16 cellular contexts compared by ENCODE assay signal in genomic region chr4:82715731-82716617, GRCh38.
DNase-seq lines count a peak whose midpoint lies in the region; ATAC-seq and TF ChIP-seq lines count a peak whose summit lies in the region.
"Had no signal": no experiment of that assay in that cellular context is flagged by ENCODE, and none has a peak within 500 bp of the region (broad histone marks: within the 10 kb centered on the region; RNA-seq: fewer than 3 reads in every experiment).

No MANE protein-coding gene starts in this region.

- TF ChIP-seq POLR2A in body of pancreas (IDR thresholded peaks at IDR 0.05), result no peak
- TF ChIP-seq POLR2A in upper lobe of left lung (IDR thresholded peaks at IDR 0.05), result no peak

- H3K27ac ChIP-seq in mammary epithelial cell (ENCODE audit: insufficient read depth, low read depth, low read length) (peak overlapping the region; percentile 19), body of pancreas (peak overlapping the region; percentile 2 to 68 (median 54)), upper lobe of left lung (peak overlapping the region in 2 of 4 donors; percentile 1 to 28)
- H3K27ac ChIP-seq: PC-9 had no signal

- H3K4me3 Mint-ChIP-seq in MCF 10A (ENCODE audit: unreplicated experiment), result no peak overlapping the region
- no peak overlapping the region for H3K4me3 Mint-ChIP-seq in activated naive CD8-positive, alpha-beta T cell treated with anti-CD3 and anti-CD28 coated beads for 36 hours
- H3K4me3 Mint-ChIP-seq in nephron progenitor cell, result no peak overlapping the region
- no peak overlapping the region for H3K4me3 Mint-ChIP-seq in activated CD4-positive, alpha-beta T cell treated with anti-CD3 and anti-CD28 coated beads for 36 hours
- H3K4me3 Mint-ChIP-seq: activated CD8-positive, alpha-beta T cell treated with anti-CD3 and anti-CD28 coated beads, Interleukin-2, amount 10 ng/mL, durations not matched to agents 7 days and 5 days; activated naive CD8-positive, alpha-beta T cell treated with anti-CD3 and anti-CD28 coated beads, Interleukin-2, amount 10 ng/mL, durations not matched to agents 7 days and 5 days; effector memory CD8-positive, alpha-beta T cell; neural crest cell; stimulated activated memory B cell treated with anti-CD40 and anti-IgM and Interleukin-4, amounts not matched to agents 10 μg/mL and 1 μg/mL and 100 μg/mL, for 72 hours had no signal

- no peaks in the 10 kb centered on the region for H4K20me1 ChIP-seq in mammary epithelial cell (ENCODE audit: insufficient read depth, low read length)

- ATAC-seq in body of pancreas (peak; percentile 51), upper lobe of left lung (ENCODE audit: low FRiP score in 2 of 2) (peak; percentile 38 to 76)
- ATAC-seq in activated CD4-positive, alpha-beta T cell treated with anti-CD3 and anti-CD28 coated beads for 36 hours, result no peak
- ATAC-seq: activated CD8-positive, alpha-beta T cell treated with anti-CD3 and anti-CD28 coated beads, Interleukin-2, amount 10 ng/mL, durations not matched to agents 7 days and 5 days; effector memory CD8-positive, alpha-beta T cell; stimulated activated memory B cell treated with anti-CD40 and anti-IgM and Interleukin-4, amounts not matched to agents 10 μg/mL and 1 μg/mL and 100 μg/mL, for 72 hours had no signal

- intact Hi-C loops in mammary epithelial cell (cut with micrococcal nuclease), result no loop called here
- intact Hi-C loops in MCF 10A (cut with micrococcal nuclease), result no loop called here
- intact Hi-C loops in body of pancreas (cut with DNase I), result no loop called here
- intact Hi-C loops in activated CD4-positive, alpha-beta T cell treated with anti-CD3 and anti-CD28 coated beads for 36 hours (cut with DNase I, micrococcal nuclease), result no loop called here

- no peaks in the 10 kb centered on the region for H3K4me1 Mint-ChIP-seq in MCF 10A (ENCODE audit: insufficient read depth, unreplicated experiment)
- H3K4me1 Mint-ChIP-seq in activated naive CD8-positive, alpha-beta T cell treated with anti-CD3 and anti-CD28 coated beads for 36 hours, result no peaks in the 10 kb centered on the region
- H3K4me1 Mint-ChIP-seq in nephron progenitor cell, result peaks cover 10% of the 10 kb centered on the region
- no peaks in the 10 kb centered on the region for H3K4me1 Mint-ChIP-seq in activated CD4-positive, alpha-beta T cell treated with anti-CD3 and anti-CD28 coated beads for 36 hours
- H3K4me1 Mint-ChIP-seq: activated naive CD8-positive, alpha-beta T cell treated with anti-CD3 and anti-CD28 coated beads, Interleukin-2, amount 10 ng/mL, durations not matched to agents 7 days and 5 days; stimulated activated memory B cell treated with anti-CD40 and anti-IgM and Interleukin-4, amounts not matched to agents 10 μg/mL and 1 μg/mL and 100 μg/mL, for 72 hours had no signal

- dilution Hi-C loops in mammary epithelial cell (cut with HindIII; ENCODE audit: low sequenced_read_pairs), result no loop called here

- no peaks in the 10 kb centered on the region for H3K27me3 ChIP-seq in mammary epithelial cell (ENCODE audit: insufficient read depth, low read length)
- H3K27me3 ChIP-seq in body of pancreas, result no peaks in the 10 kb centered on the region
- no peaks in the 10 kb centered on the region for H3K27me3 ChIP-seq in upper lobe of left lung

- H3K4me1 ChIP-seq in mammary epithelial cell (ENCODE audit: insufficient read depth, low read length), result peaks cover 8% of the 10 kb centered on the region
- peaks cover 39% of the 10 kb centered on the region for H3K4me1 ChIP-seq in body of pancreas
- peaks cover 4 to 20% (median 11%) of the 10 kb centered on the region in 4 donors for H3K4me1 ChIP-seq in upper lobe of left lung

- H2AFZ ChIP-seq in mammary epithelial cell (ENCODE audit: low read depth, low read length), result no peak overlapping the region
- H2AFZ ChIP-seq: PC-9 had no signal

- H3K27ac Mint-ChIP-seq in MCF 10A (ENCODE audit: low read depth, unreplicated experiment), result no peak overlapping the region
- no peak overlapping the region for H3K27ac Mint-ChIP-seq in activated naive CD8-positive, alpha-beta T cell treated with anti-CD3 and anti-CD28 coated beads for 36 hours
- no peak overlapping the region for H3K27ac Mint-ChIP-seq in nephron progenitor cell
- no peak overlapping the region for H3K27ac Mint-ChIP-seq in activated CD4-positive, alpha-beta T cell treated with anti-CD3 and anti-CD28 coated beads for 36 hours
- H3K27ac Mint-ChIP-seq: activated CD8-positive, alpha-beta T cell treated with anti-CD3 and anti-CD28 coated beads, Interleukin-2, amount 10 ng/mL, durations not matched to agents 7 days and 5 days; activated naive CD8-positive, alpha-beta T cell treated with anti-CD3 and anti-CD28 coated beads, Interleukin-2, amount 10 ng/mL, durations not matched to agents 7 days and 5 days; stimulated activated memory B cell treated with anti-CD40 and anti-IgM and Interleukin-4, amounts not matched to agents 10 μg/mL and 1 μg/mL and 100 μg/mL, for 72 hours had no signal

- POLR2A ChIA-PET in MCF 10A (lab: Yijun Ruan, JAX), result interaction anchor here (0.6 to 1.1 kb wide), 4 partner anchors 9 to 539 kb away, joined by 3 to 4 read pairs (median 3); no protein-coding TSS in a partner anchor
- POLR2A ChIA-PET in activated CD4-positive, alpha-beta T cell treated with anti-CD3 and anti-CD28 coated beads for 36 hours (lab: Charles Lee), result no interaction called here

- BruUV-seq in mammary epithelial cell (replicated peaks; lab: Mats Ljungman, UMichigan), result no TSS peak
- no TSS peak for BruUV-seq in MCF 10A (replicated peaks; lab: Mats Ljungman, UMichigan)

- DNase-seq in mammary epithelial cell (peak; percentile 82), MCF 10A (ENCODE audit: unreplicated experiment) (no peak), body of pancreas (no peak), kidney tubule cell (ENCODE audit: low spot score) (peak; percentile 61), upper lobe of left lung (no peak), nephron progenitor cell (no peak)
- DNase-seq in activated naive CD8-positive, alpha-beta T cell treated with anti-CD3 and anti-CD28 coated beads for 36 hours, result no peak
- no peak for DNase-seq in activated CD4-positive, alpha-beta T cell treated with anti-CD3 and anti-CD28 coated beads for 36 hours
- DNase-seq: activated CD8-positive, alpha-beta T cell treated with anti-CD3 and anti-CD28 coated beads, Interleukin-2, amount 10 ng/mL, durations not matched to agents 7 days and 5 days; activated naive CD8-positive, alpha-beta T cell treated with anti-CD3 and anti-CD28 coated beads, Interleukin-2, amount 10 ng/mL, durations not matched to agents 7 days and 5 days; effector memory CD8-positive, alpha-beta T cell; GDM1; NCI-H2029 treated with DMSO at 0.1 percent for 48 hours had no signal

- WGBS in mammary epithelial cell (ENCODE audit: low coverage, missing lambda C conversion rate), result 86% methylated on average over 11 of the region's 12 CpGs
- WGBS in body of pancreas, 2 donors, result 47 to 48% methylated on average over 12 of the region's 12 CpGs
- 54 to 55% methylated on average over 12 of the region's 12 CpGs for WGBS in upper lobe of left lung, 2 donors

- TF ChIP-seq CTCF in mammary epithelial cell (conservative IDR thresholded peaks at IDR 0.05 in 1 of 2, IDR thresholded peaks at IDR 0.05 in 1 of 2; ENCODE audit: extremely low read depth in 1 of 2, insufficient read depth in 1 of 2, low read depth in 1 of 2, low read length in 2 of 2), result no peak
- TF ChIP-seq CTCF in MCF 10A (IDR thresholded peaks at IDR 0.05; ENCODE audit: unreplicated experiment), result no peak
- TF ChIP-seq CTCF in body of pancreas (IDR thresholded peaks at IDR 0.05), result no peak
- TF ChIP-seq CTCF in upper lobe of left lung (IDR thresholded peaks at IDR 0.05), result no peak
- no peak for TF ChIP-seq CTCF in nephron progenitor cell (IDR thresholded peaks at IDR 0.05)

- H3K9me3 Mint-ChIP-seq in MCF 10A (ENCODE audit: unreplicated experiment) (no peaks in the 10 kb centered on the region), nephron progenitor cell (no peaks in the 10 kb centered on the region)
- H3K9me3 Mint-ChIP-seq in activated naive CD8-positive, alpha-beta T cell treated with anti-CD3 and anti-CD28 coated beads for 36 hours, result no peaks in the 10 kb centered on the region
- no peaks in the 10 kb centered on the region for H3K9me3 Mint-ChIP-seq in activated CD4-positive, alpha-beta T cell treated with anti-CD3 and anti-CD28 coated beads for 36 hours (ENCODE audit: low read depth)
- H3K9me3 Mint-ChIP-seq: activated naive CD8-positive, alpha-beta T cell treated with anti-CD3 and anti-CD28 coated beads, Interleukin-2, amount 10 ng/mL, durations not matched to agents 7 days and 5 days; effector memory CD8-positive, alpha-beta T cell; neural crest cell; stimulated activated memory B cell treated with anti-CD40 and anti-IgM and Interleukin-4, amounts not matched to agents 10 μg/mL and 1 μg/mL and 100 μg/mL, for 72 hours had no signal

- H3K9ac ChIP-seq in mammary epithelial cell (ENCODE audit: insufficient read depth, low read length), result no peak overlapping the region

- in situ Hi-C loops in mammary epithelial cell (cut with MboI; ENCODE audit: low sequenced_read_pairs in 2 of 2), result no loop called here

- H3K79me2 ChIP-seq in mammary epithelial cell (ENCODE audit: insufficient read depth, low read length), result peaks cover 18% of the 10 kb centered on the region

- no peaks in the 10 kb centered on the region for H3K36me3 Mint-ChIP-seq in MCF 10A (ENCODE audit: insufficient read depth, unreplicated experiment)
- no peaks in the 10 kb centered on the region for H3K36me3 Mint-ChIP-seq in activated naive CD8-positive, alpha-beta T cell treated with anti-CD3 and anti-CD28 coated beads for 36 hours
- no peaks in the 10 kb centered on the region for H3K36me3 Mint-ChIP-seq in nephron progenitor cell (ENCODE audit: low read depth)
- no peaks in the 10 kb centered on the region for H3K36me3 Mint-ChIP-seq in activated CD4-positive, alpha-beta T cell treated with anti-CD3 and anti-CD28 coated beads for 36 hours (ENCODE audit: low read depth)
- H3K36me3 Mint-ChIP-seq: activated naive CD8-positive, alpha-beta T cell treated with anti-CD3 and anti-CD28 coated beads, Interleukin-2, amount 10 ng/mL, durations not matched to agents 7 days and 5 days; stimulated activated memory B cell treated with anti-CD40 and anti-IgM and Interleukin-4, amounts not matched to agents 10 μg/mL and 1 μg/mL and 100 μg/mL, for 72 hours had no signal

- H3K36me3 ChIP-seq in mammary epithelial cell (ENCODE audit: insufficient read depth, low read length) (no peaks in the 10 kb centered on the region), body of pancreas (replicated peaks in 1 of 2; ENCODE audit: insufficient read depth in 1 of 2, low read depth in 2 of 2) (no peaks in the 10 kb centered on the region), upper lobe of left lung (no peaks in the 10 kb centered on the region)

- no peak overlapping the region for H3K4me2 ChIP-seq in mammary epithelial cell (ENCODE audit: insufficient read depth, low read depth, low read length)
- H3K4me2 ChIP-seq: PC-9 had no signal

- no peaks in the 10 kb centered on the region for H3K27me3 Mint-ChIP-seq in MCF 10A (ENCODE audit: insufficient read depth, unreplicated experiment)
- no peaks in the 10 kb centered on the region for H3K27me3 Mint-ChIP-seq in activated naive CD8-positive, alpha-beta T cell treated with anti-CD3 and anti-CD28 coated beads for 36 hours
- H3K27me3 Mint-ChIP-seq in nephron progenitor cell (ENCODE audit: low read depth, poor library complexity), result peaks cover 15% of the 10 kb centered on the region
- peaks cover 2% of the 10 kb centered on the region for H3K27me3 Mint-ChIP-seq in activated CD4-positive, alpha-beta T cell treated with anti-CD3 and anti-CD28 coated beads for 36 hours
- H3K27me3 Mint-ChIP-seq: activated naive CD8-positive, alpha-beta T cell treated with anti-CD3 and anti-CD28 coated beads, Interleukin-2, amount 10 ng/mL, durations not matched to agents 7 days and 5 days; effector memory CD8-positive, alpha-beta T cell had no signal

- CTCF ChIA-PET in mammary epithelial cell (lab: Charles Lee; ENCODE audit: low non-redundant PET) (interaction anchor here (0.7 kb wide), 1 partner anchor 97 kb away, joined by 3 read pairs; no protein-coding TSS in a partner anchor), MCF 10A (lab: Yijun Ruan, JAX) (interaction anchor here (0.5 to 0.9 kb wide), 4 partner anchors 8 to 130 kb away, joined by 3 to 4 read pairs (median 3); no protein-coding TSS in a partner anchor)
- CTCF ChIA-PET in activated CD4-positive, alpha-beta T cell treated with anti-CD3 and anti-CD28 coated beads for 36 hours (lab: Charles Lee), result interaction anchor here (0.6 to 1.2 kb wide), 4 partner anchors 22 to 664 kb away, joined by 3 read pairs; no protein-coding TSS in a partner anchor

- H3K9me3 ChIP-seq in mammary epithelial cell (replicated peaks; ENCODE audit: insufficient read depth, low read length), result no peaks in the 10 kb centered on the region
- H3K9me3 ChIP-seq in body of pancreas, result no peaks in the 10 kb centered on the region
- no peaks in the 10 kb centered on the region for H3K9me3 ChIP-seq in upper lobe of left lung

- H3K4me3 ChIP-seq in mammary epithelial cell (replicated peaks in 1 of 3; ENCODE audit: insufficient read depth in 1 of 3, low read depth in 2 of 3, low read length in 3 of 3) (no peak overlapping the region), body of pancreas (no peak overlapping the region), upper lobe of left lung (no peak overlapping the region)
- H3K4me3 ChIP-seq: PC-9 had no signal

- TF ChIP-seq EP300 in upper lobe of left lung (IDR thresholded peaks at IDR 0.05), result peak in 1 of 4 donors; percentile 31

Comparison
In these comparisons a context has a peak if more than half of its experiments do, and no peak if none do; other contexts are left out.
1. DNase-seq: peak in mammary epithelial cell (single experiment) and kidney tubule cell (single experiment); none in MCF 10A (single experiment), body of pancreas (0 of 4), upper lobe of left lung (0 of 2), activated naive CD8-positive, alpha-beta T cell treated with anti-CD3 and anti-CD28 coated beads for 36 hours (single experiment), nephron progenitor cell (single experiment) and activated CD4-positive, alpha-beta T cell treated with anti-CD3 and anti-CD28 coated beads for 36 hours (single experiment).